In the genomic region with DNA sequence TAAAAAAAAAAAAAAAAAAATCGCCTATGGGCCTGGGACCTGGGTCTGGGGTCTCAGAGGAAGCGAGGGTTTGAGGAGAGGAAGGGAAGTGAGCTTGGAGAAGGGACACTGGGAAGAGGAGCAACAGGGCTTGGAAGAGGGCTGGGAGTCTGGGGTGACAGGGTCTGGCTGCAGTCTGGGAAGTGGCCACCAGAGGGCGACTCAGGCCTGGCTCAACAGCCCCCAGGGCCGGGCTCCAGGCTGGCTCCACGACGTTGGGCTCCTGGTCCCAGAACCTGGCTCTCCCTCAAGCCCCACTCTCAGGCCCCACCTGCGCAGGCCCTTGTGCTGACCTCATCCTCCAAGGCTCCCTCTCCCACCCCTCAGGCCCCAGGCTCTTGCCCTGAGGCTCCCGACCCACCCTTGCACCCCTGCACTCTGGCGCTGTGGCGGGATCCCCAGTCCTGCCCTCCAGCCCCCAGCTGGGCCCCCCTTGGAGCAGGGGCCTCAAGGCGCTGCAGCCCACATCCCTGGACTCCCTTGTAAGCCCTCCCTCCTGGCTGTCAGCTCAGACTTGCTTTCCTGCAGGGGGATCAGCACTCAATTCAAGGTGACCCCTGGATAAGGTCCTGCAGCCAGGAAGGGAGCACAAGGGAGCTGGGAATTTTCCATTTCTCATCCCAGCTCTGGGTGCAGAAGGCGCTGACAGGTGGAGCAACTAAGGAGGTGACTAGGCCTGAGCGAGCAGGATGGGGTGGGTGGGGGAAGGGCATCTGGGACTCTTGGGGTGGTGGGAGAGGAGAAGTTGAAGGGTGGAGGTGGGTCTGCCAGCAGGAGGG, we compare ENCODE assay signal across 1 cellular context.
TF ChIP-seq lines count a peak whose summit lies in the region.

No MANE protein-coding gene starts in this region.

TF ChIP-seq in HepG2, 621 proteins besides CTCF, POLR2A, EP300 and RAD21 (continues in another document):
- TF ChIP-seq ZSCAN25 (CRISPR knock-in tag; IDR thresholded peaks at IDR 0.05) (no peak; the same call in none of the 2 replicates), HNRNPUL1 (IDR thresholded peaks at IDR 0.05; ENCODE audit: low read depth, low read length) (no peak), KDM5B (CRISPR knock-in tag; IDR thresholded peaks at IDR 0.05; ENCODE audit: borderline replicate concordance) (peak; percentile 50; the same call in 1 of the 2 replicates), ZNF263 (CRISPR knock-in tag; IDR thresholded peaks at IDR 0.05) (peak; percentile 42; the same call in 1 of the 2 replicates), ESRRA (CRISPR knock-in tag; IDR thresholded peaks at IDR 0.05; ENCODE audit: low read depth) (0 out of 2 replicates have a peak, but pooled peaks have one; percentile 25), ZMYM4 (CRISPR knock-in tag; IDR thresholded peaks at IDR 0.05) (peak; percentile 32; the same call in 1 of the 2 replicates), SOX6 (IDR thresholded peaks at IDR 0.05) (no peak), SOX6 (CRISPR knock-in tag; IDR thresholded peaks at IDR 0.05) (peak; percentile 34; the same call in 1 of the 2 replicates), MED1 (CRISPR knock-in tag; IDR thresholded peaks at IDR 0.05) (peak; percentile 35; the same call in 1 of the 2 replicates), ZNF616 (CRISPR knock-in tag; IDR thresholded peaks at IDR 0.05; ENCODE audit: low read depth) (no peak), HOXD1 (CRISPR knock-in tag; IDR thresholded peaks at IDR 0.05) (0 out of 2 replicates have a peak, but pooled peaks have one; percentile 16), ZNF772 (CRISPR knock-in tag; IDR thresholded peaks at IDR 0.05) (peak; percentile 63; the same call in 1 of the 2 replicates), FOXO1 (CRISPR knock-in tag; IDR thresholded peaks at IDR 0.05) (peak; percentile 5; the same call in 1 of the 2 replicates), SATB2 (CRISPR knock-in tag; IDR thresholded peaks at IDR 0.05) (no peak), ZNF484 (CRISPR knock-in tag; IDR thresholded peaks at IDR 0.05; ENCODE audit: borderline replicate concordance, low read depth) (no peak), ZNF777 (CRISPR knock-in tag; IDR thresholded peaks at IDR 0.05) (0 out of 2 replicates have a peak, but pooled peaks have one; percentile 45), KDM2A (CRISPR knock-in tag; IDR thresholded peaks at IDR 0.05; ENCODE audit: borderline replicate concordance, low read depth) (peak; percentile 34; the same call in 1 of the 2 replicates), ZSCAN29 (CRISPR knock-in tag; conservative IDR thresholded peaks at IDR 0.05) (0 out of 2 replicates have a peak, but pooled peaks have one; percentile 38), LCORL (IDR thresholded peaks at IDR 0.05) (no peak), LCORL (CRISPR knock-in tag; IDR thresholded peaks at IDR 0.05) (peak; percentile 39; the same call in 1 of the 2 replicates), BHLHE40 (IDR thresholded peaks at IDR 0.05; ENCODE audit: low read length) (0 out of 2 replicates have a peak, but pooled peaks have one; percentile 40)
- TF ChIP-seq, protein P1, sequence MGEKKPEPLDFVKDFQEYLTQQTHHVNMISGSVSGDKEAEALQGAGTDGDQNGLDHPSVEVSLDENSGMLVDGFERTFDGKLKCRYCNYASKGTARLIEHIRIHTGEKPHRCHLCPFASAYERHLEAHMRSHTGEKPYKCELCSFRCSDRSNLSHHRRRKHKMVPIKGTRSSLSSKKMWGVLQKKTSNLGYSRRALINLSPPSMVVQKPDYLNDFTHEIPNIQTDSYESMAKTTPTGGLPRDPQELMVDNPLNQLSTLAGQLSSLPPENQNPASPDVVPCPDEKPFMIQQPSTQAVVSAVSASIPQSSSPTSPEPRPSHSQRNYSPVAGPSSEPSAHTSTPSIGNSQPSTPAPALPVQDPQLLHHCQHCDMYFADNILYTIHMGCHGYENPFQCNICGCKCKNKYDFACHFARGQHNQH (CRISPR knock-in tag; IDR thresholded peaks at IDR 0.05), result peak; percentile 44; the same call in 1 of the 2 replicates
- TF ChIP-seq, protein P2, sequence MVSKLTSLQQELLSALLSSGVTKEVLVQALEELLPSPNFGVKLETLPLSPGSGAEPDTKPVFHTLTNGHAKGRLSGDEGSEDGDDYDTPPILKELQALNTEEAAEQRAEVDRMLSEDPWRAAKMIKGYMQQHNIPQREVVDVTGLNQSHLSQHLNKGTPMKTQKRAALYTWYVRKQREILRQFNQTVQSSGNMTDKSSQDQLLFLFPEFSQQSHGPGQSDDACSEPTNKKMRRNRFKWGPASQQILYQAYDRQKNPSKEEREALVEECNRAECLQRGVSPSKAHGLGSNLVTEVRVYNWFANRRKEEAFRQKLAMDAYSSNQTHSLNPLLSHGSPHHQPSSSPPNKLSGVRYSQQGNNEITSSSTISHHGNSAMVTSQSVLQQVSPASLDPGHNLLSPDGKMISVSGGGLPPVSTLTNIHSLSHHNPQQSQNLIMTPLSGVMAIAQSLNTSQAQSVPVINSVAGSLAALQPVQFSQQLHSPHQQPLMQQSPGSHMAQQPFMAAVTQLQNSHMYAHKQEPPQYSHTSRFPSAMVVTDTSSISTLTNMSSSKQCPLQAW (CRISPR knock-in tag; IDR thresholded peaks at IDR 0.05), result 0 out of 2 replicates have a peak, but pooled peaks have one; percentile 15
- TF ChIP-seq, protein P3, sequence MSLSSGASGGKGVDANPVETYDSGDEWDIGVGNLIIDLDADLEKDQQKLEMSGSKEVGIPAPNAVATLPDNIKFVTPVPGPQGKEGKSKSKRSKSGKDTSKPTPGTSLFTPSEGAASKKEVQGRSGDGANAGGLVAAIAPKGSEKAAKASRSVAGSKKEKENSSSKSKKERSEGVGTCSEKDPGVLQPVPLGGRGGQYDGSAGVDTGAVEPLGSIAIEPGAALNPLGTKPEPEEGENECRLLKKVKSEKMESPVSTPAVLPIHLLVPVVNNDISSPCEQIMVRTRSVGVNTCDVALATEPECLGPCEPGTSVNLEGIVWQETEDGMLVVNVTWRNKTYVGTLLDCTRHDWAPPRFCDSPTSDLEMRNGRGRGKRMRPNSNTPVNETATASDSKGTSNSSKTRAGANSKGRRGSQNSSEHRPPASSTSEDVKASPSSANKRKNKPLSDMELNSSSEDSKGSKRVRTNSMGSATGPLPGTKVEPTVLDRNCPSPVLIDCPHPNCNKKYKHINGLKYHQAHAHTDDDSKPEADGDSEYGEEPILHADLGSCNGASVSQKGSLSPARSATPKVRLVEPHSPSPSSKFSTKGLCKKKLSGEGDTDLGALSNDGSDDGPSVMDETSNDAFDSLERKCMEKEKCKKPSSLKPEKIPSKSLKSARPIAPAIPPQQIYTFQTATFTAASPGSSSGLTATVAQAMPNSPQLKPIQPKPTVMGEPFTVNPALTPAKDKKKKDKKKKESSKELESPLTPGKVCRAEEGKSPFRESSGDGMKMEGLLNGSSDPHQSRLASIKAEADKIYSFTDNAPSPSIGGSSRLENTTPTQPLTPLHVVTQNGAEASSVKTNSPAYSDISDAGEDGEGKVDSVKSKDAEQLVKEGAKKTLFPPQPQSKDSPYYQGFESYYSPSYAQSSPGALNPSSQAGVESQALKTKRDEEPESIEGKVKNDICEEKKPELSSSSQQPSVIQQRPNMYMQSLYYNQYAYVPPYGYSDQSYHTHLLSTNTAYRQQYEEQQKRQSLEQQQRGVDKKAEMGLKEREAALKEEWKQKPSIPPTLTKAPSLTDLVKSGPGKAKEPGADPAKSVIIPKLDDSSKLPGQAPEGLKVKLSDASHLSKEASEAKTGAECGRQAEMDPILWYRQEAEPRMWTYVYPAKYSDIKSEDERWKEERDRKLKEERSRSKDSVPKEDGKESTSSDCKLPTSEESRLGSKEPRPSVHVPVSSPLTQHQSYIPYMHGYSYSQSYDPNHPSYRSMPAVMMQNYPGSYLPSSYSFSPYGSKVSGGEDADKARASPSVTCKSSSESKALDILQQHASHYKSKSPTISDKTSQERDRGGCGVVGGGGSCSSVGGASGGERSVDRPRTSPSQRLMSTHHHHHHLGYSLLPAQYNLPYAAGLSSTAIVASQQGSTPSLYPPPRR (CRISPR knock-in tag; IDR thresholded peaks at IDR 0.05; ENCODE audit: borderline replicate concordance), result 0 out of 2 replicates have a peak, but pooled peaks have one; percentile 25
- TF ChIP-seq, protein P4, sequence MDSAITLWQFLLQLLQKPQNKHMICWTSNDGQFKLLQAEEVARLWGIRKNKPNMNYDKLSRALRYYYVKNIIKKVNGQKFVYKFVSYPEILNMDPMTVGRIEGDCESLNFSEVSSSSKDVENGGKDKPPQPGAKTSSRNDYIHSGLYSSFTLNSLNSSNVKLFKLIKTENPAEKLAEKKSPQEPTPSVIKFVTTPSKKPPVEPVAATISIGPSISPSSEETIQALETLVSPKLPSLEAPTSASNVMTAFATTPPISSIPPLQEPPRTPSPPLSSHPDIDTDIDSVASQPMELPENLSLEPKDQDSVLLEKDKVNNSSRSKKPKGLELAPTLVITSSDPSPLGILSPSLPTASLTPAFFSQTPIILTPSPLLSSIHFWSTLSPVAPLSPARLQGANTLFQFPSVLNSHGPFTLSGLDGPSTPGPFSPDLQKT (CRISPR knock-in tag; IDR thresholded peaks at IDR 0.05; ENCODE audit: borderline replicate concordance), result no peak
- TF ChIP-seq, protein P5, sequence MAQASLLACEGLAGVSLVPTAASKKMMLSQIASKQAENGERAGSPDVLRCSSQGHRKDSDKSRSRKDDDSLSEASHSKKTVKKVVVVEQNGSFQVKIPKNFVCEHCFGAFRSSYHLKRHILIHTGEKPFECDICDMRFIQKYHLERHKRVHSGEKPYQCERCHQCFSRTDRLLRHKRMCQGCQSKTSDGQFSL (CRISPR knock-in tag; IDR thresholded peaks at IDR 0.05), result no peak
- TF ChIP-seq, protein P6, sequence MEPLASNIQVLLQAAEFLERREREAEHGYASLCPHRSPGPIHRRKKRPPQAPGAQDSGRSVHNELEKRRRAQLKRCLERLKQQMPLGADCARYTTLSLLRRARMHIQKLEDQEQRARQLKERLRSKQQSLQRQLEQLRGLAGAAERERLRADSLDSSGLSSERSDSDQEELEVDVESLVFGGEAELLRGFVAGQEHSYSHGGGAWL (CRISPR knock-in tag; IDR thresholded peaks at IDR 0.05), result peak; percentile 46; the same call in 1 of the 2 replicates
- TF ChIP-seq, protein P7, sequence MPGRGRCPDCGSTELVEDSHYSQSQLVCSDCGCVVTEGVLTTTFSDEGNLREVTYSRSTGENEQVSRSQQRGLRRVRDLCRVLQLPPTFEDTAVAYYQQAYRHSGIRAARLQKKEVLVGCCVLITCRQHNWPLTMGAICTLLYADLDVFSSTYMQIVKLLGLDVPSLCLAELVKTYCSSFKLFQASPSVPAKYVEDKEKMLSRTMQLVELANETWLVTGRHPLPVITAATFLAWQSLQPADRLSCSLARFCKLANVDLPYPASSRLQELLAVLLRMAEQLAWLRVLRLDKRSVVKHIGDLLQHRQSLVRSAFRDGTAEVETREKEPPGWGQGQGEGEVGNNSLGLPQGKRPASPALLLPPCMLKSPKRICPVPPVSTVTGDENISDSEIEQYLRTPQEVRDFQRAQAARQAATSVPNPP (CRISPR knock-in tag; IDR thresholded peaks at IDR 0.05), result 0 out of 2 replicates have a peak, but pooled peaks have one; percentile 29
- TF ChIP-seq, protein P8, sequence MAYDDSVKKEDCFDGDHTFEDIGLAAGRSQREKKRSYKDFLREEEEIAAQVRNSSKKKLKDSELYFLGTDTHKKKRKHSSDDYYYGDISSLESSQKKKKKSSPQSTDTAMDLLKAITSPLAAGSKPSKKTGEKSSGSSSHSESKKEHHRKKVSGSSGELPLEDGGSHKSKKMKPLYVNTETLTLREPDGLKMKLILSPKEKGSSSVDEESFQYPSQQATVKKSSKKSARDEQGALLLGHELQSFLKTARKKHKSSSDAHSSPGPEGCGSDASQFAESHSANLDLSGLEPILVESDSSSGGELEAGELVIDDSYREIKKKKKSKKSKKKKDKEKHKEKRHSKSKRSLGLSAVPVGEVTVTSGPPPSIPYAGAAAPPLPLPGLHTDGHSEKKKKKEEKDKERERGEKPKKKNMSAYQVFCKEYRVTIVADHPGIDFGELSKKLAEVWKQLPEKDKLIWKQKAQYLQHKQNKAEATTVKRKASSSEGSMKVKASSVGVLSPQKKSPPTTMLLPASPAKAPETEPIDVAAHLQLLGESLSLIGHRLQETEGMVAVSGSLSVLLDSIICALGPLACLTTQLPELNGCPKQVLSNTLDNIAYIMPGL (CRISPR knock-in tag; IDR thresholded peaks at IDR 0.05; ENCODE audit: borderline replicate concordance in 1 of 2, low read depth in 1 of 2), result peak; percentile 30 to 50; a peak in 1 of 4 replicates
- TF ChIP-seq, protein P9, sequence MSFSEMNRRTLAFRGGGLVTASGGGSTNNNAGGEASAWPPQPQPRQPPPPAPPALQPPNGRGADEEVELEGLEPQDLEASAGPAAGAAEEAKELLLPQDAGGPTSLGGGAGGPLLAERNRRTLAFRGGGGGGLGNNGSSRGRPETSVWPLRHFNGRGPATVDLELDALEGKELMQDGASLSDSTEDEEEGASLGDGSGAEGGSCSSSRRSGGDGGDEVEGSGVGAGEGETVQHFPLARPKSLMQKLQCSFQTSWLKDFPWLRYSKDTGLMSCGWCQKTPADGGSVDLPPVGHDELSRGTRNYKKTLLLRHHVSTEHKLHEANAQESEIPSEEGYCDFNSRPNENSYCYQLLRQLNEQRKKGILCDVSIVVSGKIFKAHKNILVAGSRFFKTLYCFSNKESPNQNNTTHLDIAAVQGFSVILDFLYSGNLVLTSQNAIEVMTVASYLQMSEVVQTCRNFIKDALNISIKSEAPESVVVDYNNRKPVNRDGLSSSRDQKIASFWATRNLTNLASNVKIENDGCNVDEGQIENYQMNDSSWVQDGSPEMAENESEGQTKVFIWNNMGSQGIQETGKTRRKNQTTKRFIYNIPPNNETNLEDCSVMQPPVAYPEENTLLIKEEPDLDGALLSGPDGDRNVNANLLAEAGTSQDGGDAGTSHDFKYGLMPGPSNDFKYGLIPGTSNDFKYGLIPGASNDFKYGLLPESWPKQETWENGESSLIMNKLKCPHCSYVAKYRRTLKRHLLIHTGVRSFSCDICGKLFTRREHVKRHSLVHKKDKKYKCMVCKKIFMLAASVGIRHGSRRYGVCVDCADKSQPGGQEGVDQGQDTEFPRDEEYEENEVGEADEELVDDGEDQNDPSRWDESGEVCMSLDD (CRISPR knock-in tag; IDR thresholded peaks at IDR 0.05; ENCODE audit: borderline replicate concordance), result no peak
- TF ChIP-seq, protein P10, sequence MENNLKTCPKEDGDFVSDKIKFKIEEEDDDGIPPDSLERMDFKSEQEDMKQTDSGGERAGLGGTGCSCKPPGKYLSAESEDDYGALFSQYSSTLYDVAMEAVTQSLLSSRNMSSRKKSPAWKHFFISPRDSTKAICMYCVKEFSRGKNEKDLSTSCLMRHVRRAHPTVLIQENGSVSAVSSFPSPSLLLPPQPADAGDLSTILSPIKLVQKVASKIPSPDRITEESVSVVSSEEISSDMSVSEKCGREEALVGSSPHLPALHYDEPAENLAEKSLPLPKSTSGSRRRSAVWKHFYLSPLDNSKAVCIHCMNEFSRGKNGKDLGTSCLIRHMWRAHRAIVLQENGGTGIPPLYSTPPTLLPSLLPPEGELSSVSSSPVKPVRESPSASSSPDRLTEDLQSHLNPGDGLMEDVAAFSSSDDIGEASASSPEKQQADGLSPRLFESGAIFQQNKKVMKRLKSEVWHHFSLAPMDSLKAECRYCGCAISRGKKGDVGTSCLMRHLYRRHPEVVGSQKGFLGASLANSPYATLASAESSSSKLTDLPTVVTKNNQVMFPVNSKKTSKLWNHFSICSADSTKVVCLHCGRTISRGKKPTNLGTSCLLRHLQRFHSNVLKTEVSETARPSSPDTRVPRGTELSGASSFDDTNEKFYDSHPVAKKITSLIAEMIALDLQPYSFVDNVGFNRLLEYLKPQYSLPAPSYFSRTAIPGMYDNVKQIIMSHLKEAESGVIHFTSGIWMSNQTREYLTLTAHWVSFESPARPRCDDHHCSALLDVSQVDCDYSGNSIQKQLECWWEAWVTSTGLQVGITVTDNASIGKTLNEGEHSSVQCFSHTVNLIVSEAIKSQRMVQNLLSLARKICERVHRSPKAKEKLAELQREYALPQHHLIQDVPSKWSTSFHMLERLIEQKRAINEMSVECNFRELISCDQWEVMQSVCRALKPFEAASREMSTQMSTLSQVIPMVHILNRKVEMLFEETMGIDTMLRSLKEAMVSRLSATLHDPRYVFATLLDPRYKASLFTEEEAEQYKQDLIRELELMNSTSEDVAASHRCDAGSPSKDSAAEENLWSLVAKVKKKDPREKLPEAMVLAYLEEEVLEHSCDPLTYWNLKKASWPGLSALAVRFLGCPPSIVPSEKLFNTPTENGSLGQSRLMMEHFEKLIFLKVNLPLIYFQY (CRISPR knock-in tag; IDR thresholded peaks at IDR 0.05; ENCODE audit: borderline replicate concordance), result no peak
